ENCODE assay signal across 8 cellular contexts in genomic region chr6:157381631-157382621, GRCh38. TPM values are rescaled to one million over a fixed set of nuclear protein-coding genes. Genes with fewer than 3 reads are reported as not detected.
DNase-seq lines count a peak whose midpoint lies in the region; ATAC-seq, FAIRE-seq and TF ChIP-seq lines count a peak whose summit lies in the region.

No MANE protein-coding gene starts in this region.

- POLR2A ChIA-PET in BJ (lab: Charles Lee), result interaction anchor here (0.6 kb wide), 1 partner anchor 17 kb away, joined by 3 read pairs; no protein-coding TSS in a partner anchor

- TF ChIP-seq CTCF in BJ (IDR thresholded peaks at IDR 0.05; ENCODE audit: insufficient read depth, low read depth, low read length), result 0 out of 2 replicates have a peak, but pooled peaks have one; percentile 33

- ATAC-seq in HG03460 (IDR thresholded peaks at IDR 0.05; ENCODE audit: unreplicated experiment) (peak; percentile 19), left cardiac atrium (peak in 1 of 2 donors; percentile 3)

- no peak for FAIRE-seq in urothelium cell line (lab: Jason Lieb, UNC)

- H3K27me3 ChIP-seq in BJ (ENCODE audit: control insufficient read depth, insufficient read depth, low read length), result no peaks in the 10 kb centered on the region

- CTCF ChIA-PET in BJ (lab: Yijun Ruan, JAX), result no interaction called here

- 1% methylated on average over 73 to 96 of the region's 96 CpGs for WGBS in adipose tissue, 3 donors

- intact Hi-C loops in left cardiac atrium (cut with DNase I), result loop anchor here in 1 of 2 donors (2.0 to 10.0 kb wide), 4 partner anchors 59 to 285 kb away; partner anchors contain the start of gene TMEM242
- intact Hi-C loops in posterior cingulate gyrus (cut with DNase I), result loop anchor here (2.0 to 5.0 kb wide), 3 partner anchors 57 to 80 kb away; no protein-coding TSS in a partner anchor

- H3K4me3 ChIP-seq in BJ (ENCODE audit: low read depth, low read length), result peak overlapping the region; percentile 91

- no peaks in the 10 kb centered on the region for H3K36me3 ChIP-seq in BJ (ENCODE audit: control insufficient read depth, insufficient read depth, low read length)

- DNase-seq in BJ (ENCODE audit: low read depth), result no peak
- peak; percentile 24 for DNase-seq in GM19240 (ENCODE audit: insufficient read length, low spot score)
- DNase-seq in SW 1271 (lab: John Stamatoyannopoulos, UW), result peak; percentile 28 to 47
- peak; percentile 78 for DNase-seq in left cardiac atrium
- peak; percentile 31 to 93 (median 59) for DNase-seq in posterior cingulate gyrus
- DNase-seq in urothelium cell line (ENCODE audit: low spot score), result peak; percentile 73

- H3K27ac ChIP-seq in adipose tissue (ENCODE audit: low read depth, low read length), result peak overlapping the region; percentile 44

RNA-seq across cellular contexts. Expression of gene ZDHHC14, which starts 0.9 kb away (rescaled TPM):
- polyA plus RNA-seq in BJ (2011; rRNA removed), result 3.2 and 3.6 TPM in 2 replicates
- polyA minus RNA-seq in BJ (2011; rRNA and poly(A)+ RNA removed), result 2.3 and 2.4 TPM in 2 replicates
- polyA plus RNA-seq in adipose tissue, result 1 to 10 TPM; 3.0 to 6.0 (median 5.1) TPM
- 10 to 100 TPM; 12.1 to 12.3 TPM for total RNA-seq in left cardiac atrium

RNA-seq across cellular contexts. Expression of gene TMEM242, which starts 58.6 kb away (rescaled TPM):
- polyA plus RNA-seq in BJ (2011; rRNA removed) (4.4 and 6.2 TPM in 2 replicates), adipose tissue (1 to 10 TPM; 3.9 to 4.8 (median 3.9) TPM)
- polyA minus RNA-seq in BJ (2011; rRNA and poly(A)+ RNA removed), result 1.1 and 1.9 TPM in 2 replicates
- 10 to 100 TPM; 12.4 to 14.5 TPM for total RNA-seq in left cardiac atrium
